8 cellular contexts compared by ENCODE assay signal in genomic region chr6:38034269-38034914, GRCh38.
DNase-seq lines count a peak whose midpoint lies in the region; ATAC-seq and TF ChIP-seq lines count a peak whose summit lies in the region.

No MANE protein-coding gene starts in this region.

- H3K27ac ChIP-seq in C4-2B (no peak overlapping the region), mesenchymal stem cell (ENCODE audit: low read length, poor library complexity, severe bottlenecking) (no peak overlapping the region)

- peak; percentile 33 for TF ChIP-seq RAD21 in Ishikawa (IDR thresholded peaks at IDR 0.05; ENCODE audit: low read depth)

- H2AK5ac ChIP-seq in mesenchymal stem cell (ENCODE audit: low read length, severe bottlenecking) = no peak overlapping the region

- no peak overlapping the region for H3K4me3 ChIP-seq in mesenchymal stem cell (ENCODE audit: insufficient read depth in 1 of 2, low read depth in 1 of 2, low read length in 2 of 2)

- no peak overlapping the region for H3K4ac ChIP-seq in mesenchymal stem cell (ENCODE audit: low read depth in 1 of 2, low read length in 2 of 2)

- no peak overlapping the region for H3K18ac ChIP-seq in mesenchymal stem cell (ENCODE audit: low read depth in 1 of 2, low read length in 2 of 2)

- no peak overlapping the region for H3K14ac ChIP-seq in mesenchymal stem cell (ENCODE audit: low read length in 2 of 2)

- no peak overlapping the region for H2AFZ ChIP-seq in mesenchymal stem cell (ENCODE audit: low read depth, low read length)

- peaks cover 18% of the 10 kb centered on the region for H3K79me1 ChIP-seq in mesenchymal stem cell (replicated peaks; ENCODE audit: low read length, poor library complexity, severe bottlenecking)

- ATAC-seq in GM19463 (IDR thresholded peaks at IDR 0.05; ENCODE audit: unreplicated experiment) (no peak), HG03520 (IDR thresholded peaks at IDR 0.05; ENCODE audit: unreplicated experiment) (no peak), GM18870 (IDR thresholded peaks at IDR 0.05; ENCODE audit: unreplicated experiment) (no peak), HG02981 (IDR thresholded peaks at IDR 0.05; ENCODE audit: unreplicated experiment) (no peak)

- H3K9ac ChIP-seq in mesenchymal stem cell (ENCODE audit: low read length) = peak overlapping the region; percentile 25

- DNase-seq in astrocyte of the hippocampus (ENCODE audit: low read depth, low spot score) (peak; percentile 55), mesenchymal stem cell (peak; percentile 66)

- no peak overlapping the region for H2BK15ac ChIP-seq in mesenchymal stem cell (ENCODE audit: low read depth, poor library complexity, severe bottlenecking)

- peaks cover 3 to 6% of the 10 kb centered on the region in 2 experiments for H3K36me3 ChIP-seq in mesenchymal stem cell (ENCODE audit: control insufficient read depth in 1 of 2, insufficient read depth in 2 of 2, low read depth in 1 of 2, low read length in 2 of 2)

- no peaks in the 10 kb centered on the region for H3K27me3 ChIP-seq in mesenchymal stem cell (ENCODE audit: control insufficient read depth in 1 of 2, insufficient read depth in 1 of 2, low read length in 2 of 2)

- no peak overlapping the region for H2BK120ac ChIP-seq in mesenchymal stem cell (ENCODE audit: low read depth, low read length)

- no peak for TF ChIP-seq EP300 in Ishikawa (IDR thresholded peaks at IDR 0.05; ENCODE audit: borderline replicate concordance)

- no peak overlapping the region for H2BK12ac ChIP-seq in mesenchymal stem cell (ENCODE audit: low read length in 2 of 2)

- no peak overlapping the region for H4K8ac ChIP-seq in mesenchymal stem cell (ENCODE audit: low read length)

- no peaks in the 10 kb centered on the region for H3K4me1 ChIP-seq in mesenchymal stem cell (ENCODE audit: control insufficient read depth, insufficient read depth, low read depth, low read length)

- peaks cover 3% of the 10 kb centered on the region for H3K9me3 ChIP-seq in mesenchymal stem cell (ENCODE audit: control insufficient read depth, low read length)

- H4K91ac ChIP-seq in mesenchymal stem cell (ENCODE audit: low read length) = no peak overlapping the region

- peak; percentile 86 for TF ChIP-seq CTCF in C4-2B (conservative IDR thresholded peaks at IDR 0.05)

- H3K23ac ChIP-seq in mesenchymal stem cell (ENCODE audit: low read length in 2 of 2) = no peak overlapping the region

- H2BK5ac ChIP-seq in mesenchymal stem cell (ENCODE audit: low read depth, low read length, poor library complexity, severe bottlenecking) = no peak overlapping the region

- no CpG with 5 or more reads among the region's 1 CpG for WGBS in mesenchymal stem cell

- H3K4me2 ChIP-seq in mesenchymal stem cell (ENCODE audit: low read length, poor library complexity, severe bottlenecking) = no peak overlapping the region

TF ChIP-seq in Ishikawa, 13 proteins besides CTCF, POLR2A, EP300 and RAD21:
- TF ChIP-seq EGR1 (IDR thresholded peaks at IDR 0.05) = no peak
- TF ChIP-seq USF1 (IDR thresholded peaks at IDR 0.05) = no peak
- TF ChIP-seq TCF12 (IDR thresholded peaks at IDR 0.05; ENCODE audit: low read depth) = no peak
- no peak for TF ChIP-seq FOXM1 (IDR thresholded peaks at IDR 0.05; ENCODE audit: borderline replicate concordance, low read depth)
- no peak for TF ChIP-seq CEBPB (IDR thresholded peaks at IDR 0.05)
- no peak for TF ChIP-seq ZBTB7A (IDR thresholded peaks at IDR 0.05; ENCODE audit: low read depth)
- no peak for TF ChIP-seq MAX (IDR thresholded peaks at IDR 0.05)
- TF ChIP-seq NFIC (IDR thresholded peaks at IDR 0.05) = no peak
- TF ChIP-seq TAF1 (IDR thresholded peaks at IDR 0.05; ENCODE audit: low read depth) = no peak
- TF ChIP-seq TEAD4 (IDR thresholded peaks at IDR 0.05) = no peak
- no peak for TF ChIP-seq YY1 (IDR thresholded peaks at IDR 0.05; ENCODE audit: low read depth)
- TF ChIP-seq CREB1 (IDR thresholded peaks at IDR 0.05; ENCODE audit: low read depth) = no peak
- TF ChIP-seq REST (IDR thresholded peaks at IDR 0.05; ENCODE audit: low read depth) = no peak
TF ChIP-seq in Ishikawa: peak in this region for 0.
